ENCODE assay signal across 12 cellular contexts in the genomic region with DNA sequence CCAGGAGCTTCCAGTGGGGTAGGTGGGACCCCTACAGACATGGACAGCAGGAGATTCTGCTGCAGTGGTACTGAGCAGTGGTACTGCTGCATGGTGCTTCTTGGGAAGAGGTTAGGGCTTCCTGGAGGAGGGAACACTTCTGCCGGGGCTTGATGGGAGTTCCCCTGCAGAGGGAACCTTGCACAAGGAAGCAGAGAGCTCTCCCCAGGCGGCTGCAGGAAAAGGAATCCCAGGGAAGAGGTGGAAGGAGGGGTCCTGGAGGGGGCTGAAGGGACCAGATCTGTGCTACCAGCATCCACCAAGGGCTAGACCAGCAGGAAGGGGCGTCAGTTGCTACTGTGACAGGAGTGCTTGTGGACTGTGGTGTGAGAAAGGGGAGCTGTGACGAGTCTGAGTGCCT. TPM values are rescaled to one million over a fixed set of nuclear protein-coding genes. Genes with fewer than 3 reads are reported as not detected.
A peak's percentile ranks its signal among the peaks of the same experiment; 100 is the strongest.
DNase-seq lines count a peak whose midpoint lies in the region; ATAC-seq and TF ChIP-seq lines count a peak whose summit lies in the region.
"Had no signal": no experiment of that assay in that cellular context is flagged by ENCODE, and none has a peak within 500 bp of the region (broad histone marks: within the 10 kb centered on the region; RNA-seq: fewer than 3 reads in every experiment).

No MANE protein-coding gene starts in this region.

- H3K4me2 ChIP-seq in DND-41 (ENCODE audit: insufficient read depth, low read length) (peak overlapping the region; percentile 95), neuronal stem cell (ENCODE audit: insufficient read depth, low read length, poor library complexity, severe bottlenecking) (no peak overlapping the region)
- H3K4me2 ChIP-seq: KMS-11 had no signal

- peaks cover 3% of the 10 kb centered on the region for H3K79me1 ChIP-seq in neuronal stem cell (ENCODE audit: low read depth, low read length)

- H3K36me3 ChIP-seq in DND-41 (ENCODE audit: insufficient read depth, low read length): peaks cover 52% of the 10 kb centered on the region
- peaks cover 54% of the 10 kb centered on the region for H3K36me3 ChIP-seq in NT2/D1 (ENCODE audit: insufficient read depth, insufficient read length, low read length)
- peaks cover 34 to 58% of the 10 kb centered on the region in 2 donors for H3K36me3 ChIP-seq in neuronal stem cell (replicated peaks in 1 of 2; ENCODE audit: control insufficient read depth in 2 of 2, insufficient read depth in 2 of 2, low read length in 2 of 2)

- H3K27me3 ChIP-seq in DND-41 (ENCODE audit: insufficient read depth, low read length, poor library complexity) (no peaks in the 10 kb centered on the region), NT2/D1 (ENCODE audit: insufficient read depth, insufficient read length) (peaks cover 30% of the 10 kb centered on the region), neuronal stem cell (ENCODE audit: control insufficient read depth in 3 of 3, insufficient read depth in 3 of 3, low read depth in 1 of 3, low read length in 3 of 3) (peaks cover 0 to 53% (median 7%) of the 10 kb centered on the region in 3 experiments)
- H3K27me3 ChIP-seq: ascending aorta, thyroid gland had no signal

- H3K79me2 ChIP-seq in DND-41 (ENCODE audit: insufficient read depth, low read length): peaks cover 31% of the 10 kb centered on the region

- H2BK12ac ChIP-seq in neuronal stem cell (ENCODE audit: low read length): no peak overlapping the region

- peaks cover 42% of the 10 kb centered on the region for H3K4me1 ChIP-seq in DND-41 (ENCODE audit: insufficient read depth, low read length)
- peaks cover 22% of the 10 kb centered on the region for H3K4me1 ChIP-seq in NT2/D1 (ENCODE audit: insufficient read depth, insufficient read length)
- H3K4me1 ChIP-seq in neuronal stem cell (ENCODE audit: control insufficient read depth in 2 of 2, insufficient read depth in 1 of 2, low read depth in 1 of 2, low read length in 2 of 2): peaks cover 8 to 13% of the 10 kb centered on the region in 2 donors

- no peak for DNase-seq in DND-41
- DNase-seq in NT2/D1 (ENCODE audit: low read depth, low spot score): no peak
- DNase-seq in effector memory CD8-positive, alpha-beta T cell: no peak
- no peak for DNase-seq in neuronal stem cell (ENCODE audit: low spot score)
- no peak for DNase-seq in inferior parietal cortex (ENCODE audit: extremely low spot score)
- no peak for DNase-seq in KBM-7
- DNase-seq: thyroid gland had no signal

- H3K27ac Mint-ChIP-seq in effector memory CD8-positive, alpha-beta T cell: peak overlapping the region; percentile 84 to 87

- H3K4me3 ChIP-seq in DND-41 (ENCODE audit: low read depth in 1 of 2, low read length in 2 of 2): 0 out of 4 replicates have a peak overlapping the region, but pooled peaks of 1 of the 2 experiments have one; percentile 8
- H3K4me3 ChIP-seq in NT2/D1 (ENCODE audit: insufficient read length, low read depth): no peak overlapping the region
- no peak overlapping the region for H3K4me3 ChIP-seq in neuronal stem cell (ENCODE audit: low read length in 2 of 2)
- H3K4me3 ChIP-seq: thyroid gland had no signal

- no peak overlapping the region for H2BK120ac ChIP-seq in neuronal stem cell (ENCODE audit: low read depth, low read length)

- H3K14ac ChIP-seq in neuronal stem cell (ENCODE audit: low read length): no peak overlapping the region

- H3K27me3 Mint-ChIP-seq in effector memory CD8-positive, alpha-beta T cell: no peaks in the 10 kb centered on the region

- no peak overlapping the region for H2BK15ac ChIP-seq in neuronal stem cell (ENCODE audit: low read length)

- H4K91ac ChIP-seq in neuronal stem cell (ENCODE audit: low read depth, low read length, poor library complexity): no peak overlapping the region

- H3K4ac ChIP-seq in neuronal stem cell (ENCODE audit: low read length): no peak overlapping the region

- H2AK5ac ChIP-seq in neuronal stem cell (ENCODE audit: low read depth, low read length): no peak overlapping the region

- H2AFZ ChIP-seq in DND-41 (ENCODE audit: low read depth, low read length) (no peak overlapping the region), neuronal stem cell (ENCODE audit: low read length) (no peak overlapping the region)
- H2AFZ ChIP-seq: parathyroid adenoma had no signal

- H3K9me3 Mint-ChIP-seq in effector memory CD8-positive, alpha-beta T cell: no peaks in the 10 kb centered on the region

- no peak overlapping the region for H3K18ac ChIP-seq in neuronal stem cell (ENCODE audit: low read length)

- H3K4me1 Mint-ChIP-seq in effector memory CD8-positive, alpha-beta T cell (ENCODE audit: low read depth in 2 of 2): peaks cover 35 to 38% of the 10 kb centered on the region in 2 donors

- H3K23ac ChIP-seq in neuronal stem cell (ENCODE audit: low read depth, low read length, poor library complexity): no peak overlapping the region

- ATAC-seq in DND-41 (ENCODE audit: insufficient read depth, low read depth) (no peak), GM18498 (IDR thresholded peaks at IDR 0.05; ENCODE audit: unreplicated experiment) (no peak)
- ATAC-seq in effector memory CD8-positive, alpha-beta T cell (replicated peaks): no peak

- H3K27ac ChIP-seq in DND-41 (ENCODE audit: low read length) (peak overlapping the region; percentile 53; the same call in 1 of the 2 replicates), neuronal stem cell (replicated peaks; ENCODE audit: low read length) (no peak overlapping the region)
- H3K27ac ChIP-seq: KMS-11, parathyroid adenoma had no signal

- H4K20me1 ChIP-seq in DND-41 (ENCODE audit: insufficient read depth, low read length): peaks cover 39% of the 10 kb centered on the region

- H3K9ac ChIP-seq in DND-41 (ENCODE audit: low read depth, low read length): peak overlapping the region; percentile 90; the same call in 1 of the 2 replicates
- peak overlapping the region; percentile 87 for H3K9ac ChIP-seq in NT2/D1 (ENCODE audit: insufficient read length, low read depth)
- no peak overlapping the region for H3K9ac ChIP-seq in neuronal stem cell (ENCODE audit: low read depth, low read length, poor library complexity)
- H3K9ac ChIP-seq: KMS-11, parathyroid adenoma had no signal

- WGBS in neuronal stem cell (ENCODE audit: extremely low coverage in 2 of 2, insufficient read length in 2 of 2, insufficient replicate concordance in 1 of 2), 2 donors: no CpG with 5 or more reads among the region's 4 CpGs

- TF ChIP-seq CTCF in DND-41 (IDR thresholded peaks at IDR 0.05; ENCODE audit: borderline replicate concordance, extremely low read depth, low read length, poor library complexity, severe bottlenecking): no peak

- peaks cover 30% of the 10 kb centered on the region for H3K36me3 Mint-ChIP-seq in effector memory CD8-positive, alpha-beta T cell (ENCODE audit: insufficient read depth)

- no peaks in the 10 kb centered on the region for H3K9me3 ChIP-seq in DND-41 (ENCODE audit: insufficient read depth, low read length, severe bottlenecking)
- H3K9me3 ChIP-seq in NT2/D1 (ENCODE audit: insufficient read depth, low read length): no peaks in the 10 kb centered on the region
- H3K9me3 ChIP-seq in neuronal stem cell (replicated peaks in 1 of 2; ENCODE audit: control insufficient read depth in 2 of 2, insufficient read depth in 1 of 2, low read depth in 1 of 2, low read length in 2 of 2): peaks cover 0 to 3% of the 10 kb centered on the region in 2 donors
- H3K9me3 ChIP-seq: ascending aorta, thyroid gland had no signal

- peak overlapping the region; percentile 32 for H2BK5ac ChIP-seq in neuronal stem cell (ENCODE audit: low read length)

- H3K4me3 Mint-ChIP-seq in effector memory CD8-positive, alpha-beta T cell: peak overlapping the region; percentile 70 to 79

- in situ Hi-C loops in KBM-7 (cut with MboI; ENCODE audit: low pct_unique_long_range_greater_than_20kb, low sequenced_read_pairs): no loop called here

- H4K8ac ChIP-seq in neuronal stem cell (ENCODE audit: low read depth, low read length): no peak overlapping the region

RNA-seq across cellular contexts. Expression of gene RIPOR1, which starts 10.6 kb away (rescaled TPM):
- polyA plus RNA-seq in neuronal stem cell (2013, experiment 1 of 2): 23.0 TPM
- 23.4 TPM for polyA plus RNA-seq in neuronal stem cell (2013, experiment 2 of 2)

RNA-seq across cellular contexts. Expression of gene CTCF, which starts 23.1 kb away (rescaled TPM):
- 40.2 TPM for polyA plus RNA-seq in neuronal stem cell (2013, experiment 1 of 2)
- 39.4 TPM for polyA plus RNA-seq in neuronal stem cell (2013, experiment 2 of 2)

RNA-seq across cellular contexts. Expression of gene AGRP, which starts 55.9 kb away (rescaled TPM):
- not detected for polyA plus RNA-seq in neuronal stem cell (2013, experiment 1 of 2)
- not detected for polyA plus RNA-seq in neuronal stem cell (2013, experiment 2 of 2)
- polyA plus RNA-seq: esophagus had no signal

RNA-seq across cellular contexts. Expression of gene ATP6V0D1, which starts 58.3 kb away (rescaled TPM):
- polyA plus RNA-seq in neuronal stem cell (2013, experiment 1 of 2): 20.8 TPM
- polyA plus RNA-seq in neuronal stem cell (2013, experiment 2 of 2): 20.9 TPM
